In the genomic region with DNA sequence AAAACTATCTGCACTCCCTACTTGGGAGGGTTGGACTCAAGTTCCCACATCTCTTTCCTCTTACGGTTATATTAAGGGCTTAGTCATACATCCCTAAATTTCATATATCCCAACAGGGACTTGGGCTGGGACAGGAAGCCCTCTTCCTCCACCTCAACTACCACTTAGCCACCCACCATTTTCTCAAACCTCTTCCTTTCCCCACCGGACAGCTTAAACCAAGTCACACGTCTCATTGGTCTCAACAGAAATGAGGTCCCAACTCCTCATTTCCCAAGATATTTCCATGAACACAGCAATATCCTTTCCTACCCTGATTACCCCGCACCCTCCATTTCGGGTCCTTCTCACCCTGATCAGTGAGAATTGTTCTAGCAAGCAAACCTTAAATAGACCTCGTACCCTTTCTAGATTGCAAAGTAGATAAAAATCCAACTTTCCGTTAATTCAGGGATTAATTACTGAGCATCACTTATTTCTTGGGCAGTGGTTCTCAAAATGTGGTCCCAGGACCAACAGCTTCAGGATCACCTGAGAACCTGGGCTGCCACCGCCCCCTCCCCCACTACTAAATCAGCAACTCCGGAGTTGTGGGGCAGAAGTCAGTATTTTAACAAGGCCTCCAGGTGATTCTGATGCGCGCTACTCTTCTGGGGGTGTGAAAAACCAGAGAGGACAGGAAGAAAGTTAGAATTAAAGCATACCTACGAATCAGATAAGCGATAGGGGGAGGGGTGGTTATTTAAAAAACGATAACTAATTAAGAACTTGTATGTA, we compare ENCODE assay signal across 1 cellular context.
A peak's percentile ranks its signal among the peaks of the same experiment; 100 is the strongest.
TF ChIP-seq lines count a peak whose summit lies in the region.

No MANE protein-coding gene starts in this region.

TF ChIP-seq in K562, 482 proteins besides CTCF, POLR2A, EP300 and RAD21 (continues in another document):
- TF ChIP-seq KAT8 (IDR thresholded peaks at IDR 0.05; ENCODE audit: low read depth) (peak; percentile 27; the same call in 1 of the 2 replicates), SMARCC2 (IDR thresholded peaks at IDR 0.05; ENCODE audit: low read depth) (peak; percentile 33; the same call in 1 of the 2 replicates), BDP1 (IDR thresholded peaks at IDR 0.05; ENCODE audit: insufficient read depth, insufficient read length) (no peak), COPS2 (conservative IDR thresholded peaks at IDR 0.05) (no peak), NEUROD1 (IDR thresholded peaks at IDR 0.05; ENCODE audit: borderline replicate concordance, low read depth, low read length, partially characterized antibody) (no peak), PTRF (tag; IDR thresholded peaks at IDR 0.05) (no peak), KAT2B (IDR thresholded peaks at IDR 0.05; ENCODE audit: low read depth, low read length) (no peak), MAFF (IDR thresholded peaks at IDR 0.05; ENCODE audit: low read length) (0 out of 2 replicates have a peak, but pooled peaks have one; percentile 0), ZNF583 (CRISPR knock-in tag; IDR thresholded peaks at IDR 0.05) (no peak), SRSF1 (IDR thresholded peaks at IDR 0.05; ENCODE audit: low read depth, low read length) (no peak), PCBP1 (IDR thresholded peaks at IDR 0.05; ENCODE audit: low read depth, low read length, poor library complexity, severe bottlenecking) (no peak), ETV1 (tag; conservative IDR thresholded peaks at IDR 0.05; ENCODE audit: low read depth) (no peak), LEF1 (IDR thresholded peaks at IDR 0.05) (0 out of 2 replicates have a peak, but pooled peaks have one; percentile 14), IRF2 (CRISPR knock-in tag; IDR thresholded peaks at IDR 0.05) (no peak), GATA2 (CRISPR knock-in tag; IDR thresholded peaks at IDR 0.05) (peak; percentile 60; the same call in 1 of the 2 replicates), EHMT2 (IDR thresholded peaks at IDR 0.05) (peak; percentile 78; the same call in 1 of the 2 replicates), SP2 (IDR thresholded peaks at IDR 0.05; ENCODE audit: extremely low read depth, low read depth, low read length, poor library complexity, severe bottlenecking) (no peak), GTF2A2 (tag; IDR thresholded peaks at IDR 0.05) (no peak), KLF13 (tag; IDR thresholded peaks at IDR 0.05; ENCODE audit: borderline replicate concordance, low read depth) (no peak), FOXK2 (conservative IDR thresholded peaks at IDR 0.05 in 1 of 2, IDR thresholded peaks at IDR 0.05 in 1 of 2; ENCODE audit: low read depth in 2 of 2) (no peak), TAF9B (IDR thresholded peaks at IDR 0.05; ENCODE audit: partially characterized antibody) (no peak), SMARCA4 (IDR thresholded peaks at IDR 0.05) (no peak; the same call in 1 of the 2 replicates), GATAD2A (IDR thresholded peaks at IDR 0.05) (no peak), ZNF668 (CRISPR knock-in tag; IDR thresholded peaks at IDR 0.05) (no peak), ZSCAN29 (IDR thresholded peaks at IDR 0.05) (no peak), ZNF407 (IDR thresholded peaks at IDR 0.05; ENCODE audit: low read depth) (no peak)
- TF ChIP-seq, protein P1, sequence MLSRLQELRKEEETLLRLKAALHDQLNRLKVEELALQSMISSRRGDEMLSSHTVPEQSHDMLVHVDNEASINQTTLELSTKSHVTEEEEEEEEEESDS (CRISPR knock-in tag; IDR thresholded peaks at IDR 0.05) = no peak
- TF ChIP-seq, protein P2, sequence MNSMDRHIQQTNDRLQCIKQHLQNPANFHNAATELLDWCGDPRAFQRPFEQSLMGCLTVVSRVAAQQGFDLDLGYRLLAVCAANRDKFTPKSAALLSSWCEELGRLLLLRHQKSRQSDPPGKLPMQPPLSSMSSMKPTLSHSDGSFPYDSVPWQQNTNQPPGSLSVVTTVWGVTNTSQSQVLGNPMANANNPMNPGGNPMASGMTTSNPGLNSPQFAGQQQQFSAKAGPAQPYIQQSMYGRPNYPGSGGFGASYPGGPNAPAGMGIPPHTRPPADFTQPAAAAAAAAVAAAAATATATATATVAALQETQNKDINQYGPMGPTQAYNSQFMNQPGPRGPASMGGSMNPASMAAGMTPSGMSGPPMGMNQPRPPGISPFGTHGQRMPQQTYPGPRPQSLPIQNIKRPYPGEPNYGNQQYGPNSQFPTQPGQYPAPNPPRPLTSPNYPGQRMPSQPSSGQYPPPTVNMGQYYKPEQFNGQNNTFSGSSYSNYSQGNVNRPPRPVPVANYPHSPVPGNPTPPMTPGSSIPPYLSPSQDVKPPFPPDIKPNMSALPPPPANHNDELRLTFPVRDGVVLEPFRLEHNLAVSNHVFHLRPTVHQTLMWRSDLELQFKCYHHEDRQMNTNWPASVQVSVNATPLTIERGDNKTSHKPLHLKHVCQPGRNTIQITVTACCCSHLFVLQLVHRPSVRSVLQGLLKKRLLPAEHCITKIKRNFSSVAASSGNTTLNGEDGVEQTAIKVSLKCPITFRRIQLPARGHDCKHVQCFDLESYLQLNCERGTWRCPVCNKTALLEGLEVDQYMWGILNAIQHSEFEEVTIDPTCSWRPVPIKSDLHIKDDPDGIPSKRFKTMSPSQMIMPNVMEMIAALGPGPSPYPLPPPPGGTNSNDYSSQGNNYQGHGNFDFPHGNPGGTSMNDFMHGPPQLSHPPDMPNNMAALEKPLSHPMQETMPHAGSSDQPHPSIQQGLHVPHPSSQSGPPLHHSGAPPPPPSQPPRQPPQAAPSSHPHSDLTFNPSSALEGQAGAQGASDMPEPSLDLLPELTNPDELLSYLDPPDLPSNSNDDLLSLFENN (IDR thresholded peaks at IDR 0.05; ENCODE audit: low read depth in 2 of 2, low read length in 2 of 2) = no peak
- TF ChIP-seq, protein P3, sequence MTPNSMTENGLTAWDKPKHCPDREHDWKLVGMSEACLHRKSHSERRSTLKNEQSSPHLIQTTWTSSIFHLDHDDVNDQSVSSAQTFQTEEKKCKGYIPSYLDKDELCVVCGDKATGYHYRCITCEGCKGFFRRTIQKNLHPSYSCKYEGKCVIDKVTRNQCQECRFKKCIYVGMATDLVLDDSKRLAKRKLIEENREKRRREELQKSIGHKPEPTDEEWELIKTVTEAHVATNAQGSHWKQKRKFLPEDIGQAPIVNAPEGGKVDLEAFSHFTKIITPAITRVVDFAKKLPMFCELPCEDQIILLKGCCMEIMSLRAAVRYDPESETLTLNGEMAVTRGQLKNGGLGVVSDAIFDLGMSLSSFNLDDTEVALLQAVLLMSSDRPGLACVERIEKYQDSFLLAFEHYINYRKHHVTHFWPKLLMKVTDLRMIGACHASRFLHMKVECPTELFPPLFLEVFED (CRISPR knock-in tag; conservative IDR thresholded peaks at IDR 0.05) = 0 out of 2 replicates have a peak, but pooled peaks have one; percentile 59
- TF ChIP-seq, protein P4, sequence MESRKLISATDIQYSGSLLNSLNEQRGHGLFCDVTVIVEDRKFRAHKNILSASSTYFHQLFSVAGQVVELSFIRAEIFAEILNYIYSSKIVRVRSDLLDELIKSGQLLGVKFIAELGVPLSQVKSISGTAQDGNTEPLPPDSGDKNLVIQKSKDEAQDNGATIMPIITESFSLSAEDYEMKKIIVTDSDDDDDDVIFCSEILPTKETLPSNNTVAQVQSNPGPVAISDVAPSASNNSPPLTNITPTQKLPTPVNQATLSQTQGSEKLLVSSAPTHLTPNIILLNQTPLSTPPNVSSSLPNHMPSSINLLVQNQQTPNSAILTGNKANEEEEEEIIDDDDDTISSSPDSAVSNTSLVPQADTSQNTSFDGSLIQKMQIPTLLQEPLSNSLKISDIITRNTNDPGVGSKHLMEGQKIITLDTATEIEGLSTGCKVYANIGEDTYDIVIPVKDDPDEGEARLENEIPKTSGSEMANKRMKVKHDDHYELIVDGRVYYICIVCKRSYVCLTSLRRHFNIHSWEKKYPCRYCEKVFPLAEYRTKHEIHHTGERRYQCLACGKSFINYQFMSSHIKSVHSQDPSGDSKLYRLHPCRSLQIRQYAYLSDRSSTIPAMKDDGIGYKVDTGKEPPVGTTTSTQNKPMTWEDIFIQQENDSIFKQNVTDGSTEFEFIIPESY (CRISPR knock-in tag; IDR thresholded peaks at IDR 0.05) = 0 out of 2 replicates have a peak, but pooled peaks have one; percentile 5
- TF ChIP-seq, protein P5, sequence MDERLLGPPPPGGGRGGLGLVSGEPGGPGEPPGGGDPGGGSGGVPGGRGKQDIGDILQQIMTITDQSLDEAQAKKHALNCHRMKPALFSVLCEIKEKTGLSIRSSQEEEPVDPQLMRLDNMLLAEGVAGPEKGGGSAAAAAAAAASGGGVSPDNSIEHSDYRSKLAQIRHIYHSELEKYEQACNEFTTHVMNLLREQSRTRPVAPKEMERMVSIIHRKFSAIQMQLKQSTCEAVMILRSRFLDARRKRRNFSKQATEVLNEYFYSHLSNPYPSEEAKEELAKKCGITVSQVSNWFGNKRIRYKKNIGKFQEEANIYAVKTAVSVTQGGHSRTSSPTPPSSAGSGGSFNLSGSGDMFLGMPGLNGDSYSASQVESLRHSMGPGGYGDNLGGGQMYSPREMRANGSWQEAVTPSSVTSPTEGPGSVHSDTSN (CRISPR knock-in tag; IDR thresholded peaks at IDR 0.05; ENCODE audit: low read depth) = no peak
- TF ChIP-seq, protein P5 (tag; conservative IDR thresholded peaks at IDR 0.05; ENCODE audit: low read depth) = no peak
- TF ChIP-seq, protein P6, sequence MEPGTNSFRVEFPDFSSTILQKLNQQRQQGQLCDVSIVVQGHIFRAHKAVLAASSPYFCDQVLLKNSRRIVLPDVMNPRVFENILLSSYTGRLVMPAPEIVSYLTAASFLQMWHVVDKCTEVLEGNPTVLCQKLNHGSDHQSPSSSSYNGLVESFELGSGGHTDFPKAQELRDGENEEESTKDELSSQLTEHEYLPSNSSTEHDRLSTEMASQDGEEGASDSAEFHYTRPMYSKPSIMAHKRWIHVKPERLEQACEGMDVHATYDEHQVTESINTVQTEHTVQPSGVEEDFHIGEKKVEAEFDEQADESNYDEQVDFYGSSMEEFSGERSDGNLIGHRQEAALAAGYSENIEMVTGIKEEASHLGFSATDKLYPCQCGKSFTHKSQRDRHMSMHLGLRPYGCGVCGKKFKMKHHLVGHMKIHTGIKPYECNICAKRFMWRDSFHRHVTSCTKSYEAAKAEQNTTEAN (CRISPR knock-in tag; IDR thresholded peaks at IDR 0.05) = no peak
